In genomic region chr1:23718482-23718881, GRCh38 we compare ENCODE assay signal across 7 cellular contexts. TPM values are rescaled to one million over a fixed set of nuclear protein-coding genes. Genes with fewer than 3 reads are reported as not detected.
DNase-seq lines count a peak whose midpoint lies in the region; ATAC-seq and TF ChIP-seq lines count a peak whose summit lies in the region.

No MANE protein-coding gene starts in this region.

- H3K4me1 Mint-ChIP-seq in naive thymus-derived CD8-positive, alpha-beta T cell: peaks cover 0 to 9% (median under 1%) of the 10 kb centered on the region in 4 donors

- peaks cover 0 to 5% (median 0%) of the 10 kb centered on the region in 3 donors for H3K36me3 Mint-ChIP-seq in naive thymus-derived CD8-positive, alpha-beta T cell

- peak; percentile 47 for DNase-seq in NCI-H1694 treated with DMSO at 0.1 percent for 48 hours (lab: John Stamatoyannopoulos, UW)
- peak; percentile 49 for DNase-seq in dermis blood vessel endothelial cell
- DNase-seq in retinal pigment epithelial cell (ENCODE audit: low read depth): no peak
- DNase-seq in naive thymus-derived CD8-positive, alpha-beta T cell: no peak
- no peak for DNase-seq in dedifferentiated amniotic fluid mesenchymal stem cell (ENCODE audit: extremely low spot score)
- no peak for DNase-seq in NCI-H1092 (lab: John Stamatoyannopoulos, UW)

- POLR2A ChIA-PET in naive thymus-derived CD8-positive, alpha-beta T cell (lab: Charles Lee): no interaction called here

- H3K4me3 Mint-ChIP-seq in naive thymus-derived CD8-positive, alpha-beta T cell: no peak overlapping the region

- no peak for ATAC-seq in naive thymus-derived CD8-positive, alpha-beta T cell

- no peaks in the 10 kb centered on the region for H3K27me3 Mint-ChIP-seq in naive thymus-derived CD8-positive, alpha-beta T cell

- H3K27ac Mint-ChIP-seq in naive thymus-derived CD8-positive, alpha-beta T cell: no peak overlapping the region

- peak; percentile 64 for TF ChIP-seq CTCF in GM12872 (IDR thresholded peaks at IDR 0.05; ENCODE audit: insufficient read depth, low read depth, low read length)
- peak; percentile 73 for TF ChIP-seq CTCF in retinal pigment epithelial cell (conservative IDR thresholded peaks at IDR 0.05; ENCODE audit: low read depth, low read length)

- H3K9me3 Mint-ChIP-seq in naive thymus-derived CD8-positive, alpha-beta T cell: no peaks in the 10 kb centered on the region

- H3K4me3 ChIP-seq in retinal pigment epithelial cell (ENCODE audit: low read length): no peak overlapping the region

RNA-seq across cellular contexts. Expression of gene ELOA, which starts 24.8 kb away (rescaled TPM):
- total RNA-seq in dermis blood vessel endothelial cell: 26.2 and 29.6 TPM in 2 replicates
- total RNA-seq in naive thymus-derived CD8-positive, alpha-beta T cell: 10 to 100 TPM; 27.0 to 27.6 TPM
- polyA plus RNA-seq in naive thymus-derived CD8-positive, alpha-beta T cell: 10 to 100 TPM; 17.0 to 26.4 (median 19.1) TPM

RNA-seq across cellular contexts. Expression of gene RPL11, which starts 26.9 kb away (rescaled TPM):
- 871 and 1,099 TPM in 2 replicates for total RNA-seq in dermis blood vessel endothelial cell
- 1,000 to 10,000 TPM; 2,047 to 2,067 TPM for total RNA-seq in naive thymus-derived CD8-positive, alpha-beta T cell
- 1,000 to 10,000 TPM; 1,566 to 1,847 (median 1,638) TPM for polyA plus RNA-seq in naive thymus-derived CD8-positive, alpha-beta T cell

RNA-seq across cellular contexts. Expression of gene PITHD1, which starts 59.7 kb away (rescaled TPM):
- 41.2 and 43.8 TPM in 2 replicates for total RNA-seq in dermis blood vessel endothelial cell
- 10 to 100 TPM; 79.1 to 86.6 TPM for total RNA-seq in naive thymus-derived CD8-positive, alpha-beta T cell
- 10 to 100 TPM; 68.1 to 80.6 (median 74.3) TPM for polyA plus RNA-seq in naive thymus-derived CD8-positive, alpha-beta T cell

Comparison
In these comparisons a context has a peak if more than half of its experiments do, and no peak if none do; other contexts are left out.
1. DNase-seq: peak in NCI-H1694 treated with DMSO at 0.1 percent for 48 hours (single experiment) and dermis blood vessel endothelial cell (single experiment); none in retinal pigment epithelial cell (single experiment), naive thymus-derived CD8-positive, alpha-beta T cell (0 of 10), dedifferentiated amniotic fluid mesenchymal stem cell (single experiment) and NCI-H1092 (single experiment).